1 cellular context compared by ENCODE assay signal in the genomic region with DNA sequence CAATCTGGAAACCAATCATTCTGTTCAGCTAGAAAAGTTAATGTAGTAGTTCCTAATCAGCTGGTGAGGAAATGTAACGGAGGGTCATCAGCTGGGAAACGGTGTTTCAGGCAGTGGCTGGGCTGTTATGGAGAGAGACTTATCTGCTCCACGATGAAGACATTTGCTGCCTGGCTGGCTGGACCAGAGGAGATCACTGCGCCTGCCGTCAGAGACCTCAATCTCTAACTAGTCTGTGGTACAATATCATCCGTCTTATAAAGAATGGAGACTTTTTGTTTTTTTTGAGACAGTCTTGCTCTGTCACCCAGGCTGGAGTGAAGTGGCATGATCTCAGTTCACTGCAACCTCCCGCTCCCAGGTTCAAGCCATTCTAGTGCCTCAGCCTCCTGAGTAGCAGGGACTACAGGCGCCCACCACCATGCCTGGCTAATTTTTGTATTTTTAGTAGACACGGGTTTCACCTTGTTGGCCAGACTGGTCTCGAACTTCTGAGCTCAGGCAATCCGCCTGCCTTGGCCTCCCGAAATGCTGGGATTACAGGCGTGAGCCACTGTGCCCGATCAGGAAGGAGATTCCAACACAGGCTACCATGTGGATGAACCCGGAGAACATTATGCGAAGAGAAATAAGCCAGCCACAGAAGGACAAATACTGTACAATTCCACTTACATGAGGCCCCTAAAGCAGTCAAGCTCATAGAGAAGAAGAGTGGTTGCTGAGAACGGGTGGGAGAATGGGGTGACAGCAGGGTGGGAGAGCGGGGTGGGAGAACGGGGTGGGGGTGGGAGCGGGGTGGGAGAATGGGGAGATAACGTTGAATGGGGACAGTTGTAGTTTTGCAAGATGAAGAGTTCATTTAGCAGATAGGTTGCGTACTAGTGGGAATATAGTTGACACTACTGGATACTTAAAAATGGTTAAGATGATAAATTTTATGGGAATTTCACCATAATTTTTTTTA.
TF ChIP-seq lines count a peak whose summit lies in the region.

No MANE protein-coding gene starts in this region.

TF ChIP-seq in WTC11, 78 proteins besides CTCF, POLR2A, EP300 and RAD21 (continued from another document):
- TF ChIP-seq, protein P1, sequence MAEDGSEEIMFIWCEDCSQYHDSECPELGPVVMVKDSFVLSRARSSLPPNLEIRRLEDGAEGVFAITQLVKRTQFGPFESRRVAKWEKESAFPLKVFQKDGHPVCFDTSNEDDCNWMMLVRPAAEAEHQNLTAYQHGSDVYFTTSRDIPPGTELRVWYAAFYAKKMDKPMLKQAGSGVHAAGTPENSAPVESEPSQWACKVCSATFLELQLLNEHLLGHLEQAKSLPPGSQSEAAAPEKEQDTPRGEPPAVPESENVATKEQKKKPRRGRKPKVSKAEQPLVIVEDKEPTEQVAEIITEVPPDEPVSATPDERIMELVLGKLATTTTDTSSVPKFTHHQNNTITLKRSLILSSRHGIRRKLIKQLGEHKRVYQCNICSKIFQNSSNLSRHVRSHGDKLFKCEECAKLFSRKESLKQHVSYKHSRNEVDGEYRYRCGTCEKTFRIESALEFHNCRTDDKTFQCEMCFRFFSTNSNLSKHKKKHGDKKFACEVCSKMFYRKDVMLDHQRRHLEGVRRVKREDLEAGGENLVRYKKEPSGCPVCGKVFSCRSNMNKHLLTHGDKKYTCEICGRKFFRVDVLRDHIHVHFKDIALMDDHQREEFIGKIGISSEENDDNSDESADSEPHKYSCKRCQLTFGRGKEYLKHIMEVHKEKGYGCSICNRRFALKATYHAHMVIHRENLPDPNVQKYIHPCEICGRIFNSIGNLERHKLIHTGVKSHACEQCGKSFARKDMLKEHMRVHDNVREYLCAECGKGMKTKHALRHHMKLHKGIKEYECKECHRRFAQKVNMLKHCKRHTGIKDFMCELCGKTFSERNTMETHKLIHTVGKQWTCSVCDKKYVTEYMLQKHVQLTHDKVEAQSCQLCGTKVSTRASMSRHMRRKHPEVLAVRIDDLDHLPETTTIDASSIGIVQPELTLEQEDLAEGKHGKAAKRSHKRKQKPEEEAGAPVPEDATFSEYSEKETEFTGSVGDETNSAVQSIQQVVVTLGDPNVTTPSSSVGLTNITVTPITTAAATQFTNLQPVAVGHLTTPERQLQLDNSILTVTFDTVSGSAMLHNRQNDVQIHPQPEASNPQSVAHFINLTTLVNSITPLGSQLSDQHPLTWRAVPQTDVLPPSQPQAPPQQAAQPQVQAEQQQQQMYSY (CRISPR knock-in tag; IDR thresholded peaks at IDR 0.05) = no peak
- TF ChIP-seq, protein P2, sequence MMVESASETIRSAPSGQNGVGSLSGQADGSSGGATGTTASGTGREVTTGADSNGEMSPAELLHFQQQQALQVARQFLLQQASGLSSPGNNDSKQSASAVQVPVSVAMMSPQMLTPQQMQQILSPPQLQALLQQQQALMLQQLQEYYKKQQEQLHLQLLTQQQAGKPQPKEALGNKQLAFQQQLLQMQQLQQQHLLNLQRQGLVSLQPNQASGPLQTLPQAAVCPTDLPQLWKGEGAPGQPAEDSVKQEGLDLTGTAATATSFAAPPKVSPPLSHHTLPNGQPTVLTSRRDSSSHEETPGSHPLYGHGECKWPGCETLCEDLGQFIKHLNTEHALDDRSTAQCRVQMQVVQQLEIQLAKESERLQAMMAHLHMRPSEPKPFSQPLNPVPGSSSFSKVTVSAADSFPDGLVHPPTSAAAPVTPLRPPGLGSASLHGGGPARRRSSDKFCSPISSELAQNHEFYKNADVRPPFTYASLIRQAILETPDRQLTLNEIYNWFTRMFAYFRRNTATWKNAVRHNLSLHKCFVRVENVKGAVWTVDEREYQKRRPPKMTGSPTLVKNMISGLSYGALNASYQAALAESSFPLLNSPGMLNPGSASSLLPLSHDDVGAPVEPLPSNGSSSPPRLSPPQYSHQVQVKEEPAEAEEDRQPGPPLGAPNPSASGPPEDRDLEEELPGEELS (CRISPR knock-in tag; IDR thresholded peaks at IDR 0.05) = no peak
- TF ChIP-seq, protein P3, sequence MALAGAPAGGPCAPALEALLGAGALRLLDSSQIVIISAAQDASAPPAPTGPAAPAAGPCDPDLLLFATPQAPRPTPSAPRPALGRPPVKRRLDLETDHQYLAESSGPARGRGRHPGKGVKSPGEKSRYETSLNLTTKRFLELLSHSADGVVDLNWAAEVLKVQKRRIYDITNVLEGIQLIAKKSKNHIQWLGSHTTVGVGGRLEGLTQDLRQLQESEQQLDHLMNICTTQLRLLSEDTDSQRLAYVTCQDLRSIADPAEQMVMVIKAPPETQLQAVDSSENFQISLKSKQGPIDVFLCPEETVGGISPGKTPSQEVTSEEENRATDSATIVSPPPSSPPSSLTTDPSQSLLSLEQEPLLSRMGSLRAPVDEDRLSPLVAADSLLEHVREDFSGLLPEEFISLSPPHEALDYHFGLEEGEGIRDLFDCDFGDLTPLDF (CRISPR knock-in tag; IDR thresholded peaks at IDR 0.05) = no peak
- TF ChIP-seq, protein P4, sequence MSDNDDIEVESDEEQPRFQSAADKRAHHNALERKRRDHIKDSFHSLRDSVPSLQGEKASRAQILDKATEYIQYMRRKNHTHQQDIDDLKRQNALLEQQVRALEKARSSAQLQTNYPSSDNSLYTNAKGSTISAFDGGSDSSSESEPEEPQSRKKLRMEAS (CRISPR knock-in tag; IDR thresholded peaks at IDR 0.05) = no peak
- no peak for TF ChIP-seq FOXP1 (CRISPR knock-in tag; IDR thresholded peaks at IDR 0.05; ENCODE audit: borderline replicate concordance)
- no peak for TF ChIP-seq RORB (CRISPR knock-in tag; IDR thresholded peaks at IDR 0.05)
- TF ChIP-seq IRF2 (CRISPR knock-in tag; IDR thresholded peaks at IDR 0.05; ENCODE audit: borderline replicate concordance, low read depth) = no peak
- TF ChIP-seq ZNF671 (CRISPR knock-in tag; IDR thresholded peaks at IDR 0.05) = no peak
- TF ChIP-seq, protein P5, sequence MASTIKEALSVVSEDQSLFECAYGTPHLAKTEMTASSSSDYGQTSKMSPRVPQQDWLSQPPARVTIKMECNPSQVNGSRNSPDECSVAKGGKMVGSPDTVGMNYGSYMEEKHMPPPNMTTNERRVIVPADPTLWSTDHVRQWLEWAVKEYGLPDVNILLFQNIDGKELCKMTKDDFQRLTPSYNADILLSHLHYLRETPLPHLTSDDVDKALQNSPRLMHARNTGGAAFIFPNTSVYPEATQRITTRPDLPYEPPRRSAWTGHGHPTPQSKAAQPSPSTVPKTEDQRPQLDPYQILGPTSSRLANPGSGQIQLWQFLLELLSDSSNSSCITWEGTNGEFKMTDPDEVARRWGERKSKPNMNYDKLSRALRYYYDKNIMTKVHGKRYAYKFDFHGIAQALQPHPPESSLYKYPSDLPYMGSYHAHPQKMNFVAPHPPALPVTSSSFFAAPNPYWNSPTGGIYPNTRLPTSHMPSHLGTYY (CRISPR knock-in tag; IDR thresholded peaks at IDR 0.05) = no peak
- TF ChIP-seq ZNF396 (CRISPR knock-in tag; IDR thresholded peaks at IDR 0.05; ENCODE audit: borderline replicate concordance) = no peak
- TF ChIP-seq, protein P6, sequence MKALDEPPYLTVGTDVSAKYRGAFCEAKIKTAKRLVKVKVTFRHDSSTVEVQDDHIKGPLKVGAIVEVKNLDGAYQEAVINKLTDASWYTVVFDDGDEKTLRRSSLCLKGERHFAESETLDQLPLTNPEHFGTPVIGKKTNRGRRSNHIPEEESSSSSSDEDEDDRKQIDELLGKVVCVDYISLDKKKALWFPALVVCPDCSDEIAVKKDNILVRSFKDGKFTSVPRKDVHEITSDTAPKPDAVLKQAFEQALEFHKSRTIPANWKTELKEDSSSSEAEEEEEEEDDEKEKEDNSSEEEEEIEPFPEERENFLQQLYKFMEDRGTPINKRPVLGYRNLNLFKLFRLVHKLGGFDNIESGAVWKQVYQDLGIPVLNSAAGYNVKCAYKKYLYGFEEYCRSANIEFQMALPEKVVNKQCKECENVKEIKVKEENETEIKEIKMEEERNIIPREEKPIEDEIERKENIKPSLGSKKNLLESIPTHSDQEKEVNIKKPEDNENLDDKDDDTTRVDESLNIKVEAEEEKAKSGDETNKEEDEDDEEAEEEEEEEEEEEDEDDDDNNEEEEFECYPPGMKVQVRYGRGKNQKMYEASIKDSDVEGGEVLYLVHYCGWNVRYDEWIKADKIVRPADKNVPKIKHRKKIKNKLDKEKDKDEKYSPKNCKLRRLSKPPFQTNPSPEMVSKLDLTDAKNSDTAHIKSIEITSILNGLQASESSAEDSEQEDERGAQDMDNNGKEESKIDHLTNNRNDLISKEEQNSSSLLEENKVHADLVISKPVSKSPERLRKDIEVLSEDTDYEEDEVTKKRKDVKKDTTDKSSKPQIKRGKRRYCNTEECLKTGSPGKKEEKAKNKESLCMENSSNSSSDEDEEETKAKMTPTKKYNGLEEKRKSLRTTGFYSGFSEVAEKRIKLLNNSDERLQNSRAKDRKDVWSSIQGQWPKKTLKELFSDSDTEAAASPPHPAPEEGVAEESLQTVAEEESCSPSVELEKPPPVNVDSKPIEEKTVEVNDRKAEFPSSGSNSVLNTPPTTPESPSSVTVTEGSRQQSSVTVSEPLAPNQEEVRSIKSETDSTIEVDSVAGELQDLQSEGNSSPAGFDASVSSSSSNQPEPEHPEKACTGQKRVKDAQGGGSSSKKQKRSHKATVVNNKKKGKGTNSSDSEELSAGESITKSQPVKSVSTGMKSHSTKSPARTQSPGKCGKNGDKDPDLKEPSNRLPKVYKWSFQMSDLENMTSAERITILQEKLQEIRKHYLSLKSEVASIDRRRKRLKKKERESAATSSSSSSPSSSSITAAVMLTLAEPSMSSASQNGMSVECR (CRISPR knock-in tag; IDR thresholded peaks at IDR 0.05; ENCODE audit: borderline replicate concordance) = no peak
